Comparison of ENCODE assay signal across 12 cellular contexts in the genomic region with DNA sequence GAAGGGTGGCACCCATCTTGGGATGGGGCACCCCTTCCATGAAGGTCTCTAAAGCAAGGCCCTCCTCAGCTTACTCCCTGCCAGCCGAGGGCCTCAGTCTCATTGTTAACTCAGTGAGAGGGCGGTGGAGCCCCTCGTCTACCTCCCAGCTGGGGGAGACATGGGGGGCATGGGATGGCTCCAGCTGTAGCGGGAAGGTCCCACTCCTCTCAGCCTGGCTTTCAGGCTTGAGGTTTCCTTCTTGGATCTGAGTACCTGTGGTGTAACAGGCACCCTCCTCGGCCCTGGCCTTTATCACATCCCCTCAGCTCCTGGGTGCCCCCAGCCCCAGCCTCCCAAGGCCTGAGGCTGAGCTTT. TPM values are rescaled to one million over a fixed set of nuclear protein-coding genes. Genes with fewer than 3 reads are reported as not detected.
DNase-seq lines count a peak whose midpoint lies in the region; FAIRE-seq and TF ChIP-seq lines count a peak whose summit lies in the region.
"Had no signal": no experiment of that assay in that cellular context is flagged by ENCODE, and none has a peak within 500 bp of the region (broad histone marks: within the 10 kb centered on the region; RNA-seq: fewer than 3 reads in every experiment).

No MANE protein-coding gene starts in this region.

- H3K27ac ChIP-seq in ACC112 (ENCODE audit: low read depth, low read length) (no peak overlapping the region), mesenchymal stem cell (ENCODE audit: low read length, poor library complexity, severe bottlenecking) (no peak overlapping the region)

- no peaks in the 10 kb centered on the region for H3K9me3 ChIP-seq in mesenchymal stem cell (ENCODE audit: control insufficient read depth, low read length)

- H4K91ac ChIP-seq in mesenchymal stem cell (ENCODE audit: low read length) = no peak overlapping the region

- peaks cover 17% of the 10 kb centered on the region for H3K4me1 Mint-ChIP-seq in activated T-helper 2 cell treated with anti-CD3 and anti-CD28 coated beads, Interferon-gamma antibody, Interleukin-2, Interleukin-4, amounts not matched to agents 10 μg/mL and 5 μg/mL and 100 μg/mL, durations not matched to agents 14 hours and 24 hours and 36 hours (ENCODE audit: low read depth)

- no peak overlapping the region for H3K23ac ChIP-seq in mesenchymal stem cell (ENCODE audit: low read length in 2 of 2)

- H3K79me2 ChIP-seq in ACC112 (ENCODE audit: control insufficient read depth, insufficient read depth, low read length, unreplicated experiment) = peaks cover 18% of the 10 kb centered on the region

- H3K9me3 Mint-ChIP-seq in activated T-helper 2 cell treated with anti-CD3 and anti-CD28 coated beads, Interferon-gamma antibody, Interleukin-2, Interleukin-4, amounts not matched to agents 10 μg/mL and 5 μg/mL and 100 μg/mL, durations not matched to agents 14 hours and 24 hours and 36 hours = peaks cover 13% of the 10 kb centered on the region

- H3K4me1 ChIP-seq in ACC112 (ENCODE audit: control insufficient read depth, insufficient read depth, low read length, unreplicated experiment) (peaks cover 13% of the 10 kb centered on the region), mesenchymal stem cell (ENCODE audit: control insufficient read depth, insufficient read depth, low read depth, low read length) (peaks cover 28% of the 10 kb centered on the region)

- intact Hi-C loops in activated T-helper 2 cell treated with anti-CD3 and anti-CD28 coated beads, Interferon-gamma antibody, Interleukin-2, Interleukin-4, amounts not matched to agents 10 μg/mL and 5 μg/mL and 100 μg/mL, durations not matched to agents 14 hours and 24 hours and 36 hours (cut with micrococcal nuclease) = no loop called here

- H3K18ac ChIP-seq in mesenchymal stem cell (ENCODE audit: low read depth in 1 of 2, low read length in 2 of 2) = peak overlapping the region in 1 of 2 experiments; percentile 37

- H3K14ac ChIP-seq in mesenchymal stem cell (ENCODE audit: low read length in 2 of 2) = peak overlapping the region in 1 of 2 experiments; percentile 49

- TF ChIP-seq CTCF in HFF-Myc (IDR thresholded peaks at IDR 0.05; ENCODE audit: low read depth, low read length, missing control alignments) = no peak

- no peak overlapping the region for H3K27ac Mint-ChIP-seq in activated T-helper 2 cell treated with anti-CD3 and anti-CD28 coated beads, Interferon-gamma antibody, Interleukin-2, Interleukin-4, amounts not matched to agents 10 μg/mL and 5 μg/mL and 100 μg/mL, durations not matched to agents 14 hours and 24 hours and 36 hours

- H3K4ac ChIP-seq in mesenchymal stem cell (ENCODE audit: low read depth in 1 of 2, low read length in 2 of 2) = no peak overlapping the region

- H3K36me3 ChIP-seq in ACC112 (ENCODE audit: insufficient read depth, low read length) (no peaks in the 10 kb centered on the region), mesenchymal stem cell (ENCODE audit: control insufficient read depth in 1 of 2, insufficient read depth in 2 of 2, low read depth in 1 of 2, low read length in 2 of 2) (peaks cover 24 to 28% of the 10 kb centered on the region in 2 experiments)

- H3K36me3 Mint-ChIP-seq in activated T-helper 2 cell treated with anti-CD3 and anti-CD28 coated beads, Interferon-gamma antibody, Interleukin-2, Interleukin-4, amounts not matched to agents 10 μg/mL and 5 μg/mL and 100 μg/mL, durations not matched to agents 14 hours and 24 hours and 36 hours (ENCODE audit: low read depth) = peaks cover 62% of the 10 kb centered on the region

- H3K4me3 Mint-ChIP-seq in activated T-helper 2 cell treated with anti-CD3 and anti-CD28 coated beads, Interferon-gamma antibody, Interleukin-2, Interleukin-4, amounts not matched to agents 10 μg/mL and 5 μg/mL and 100 μg/mL, durations not matched to agents 14 hours and 24 hours and 36 hours (ENCODE audit: low read depth) = peak overlapping the region; percentile 96

- H2BK12ac ChIP-seq in mesenchymal stem cell (ENCODE audit: low read length in 2 of 2) = no peak overlapping the region

- H3K27me3 ChIP-seq in ACC112 (ENCODE audit: insufficient read depth, low read length) (no peaks in the 10 kb centered on the region), mesenchymal stem cell (ENCODE audit: control insufficient read depth in 1 of 2, insufficient read depth in 1 of 2, low read length in 2 of 2) (no peaks in the 10 kb centered on the region)

- H2BK5ac ChIP-seq in mesenchymal stem cell (ENCODE audit: low read depth, low read length, poor library complexity, severe bottlenecking) = no peak overlapping the region

- peak overlapping the region; percentile 82 for H3K4me2 ChIP-seq in mesenchymal stem cell (ENCODE audit: low read length, poor library complexity, severe bottlenecking)

- WGBS in mesenchymal stem cell = 100% methylated on average over 5 of the region's 5 CpGs

- no peak overlapping the region for H2BK120ac ChIP-seq in mesenchymal stem cell (ENCODE audit: low read depth, low read length)

- H3K27me3 Mint-ChIP-seq in activated T-helper 2 cell treated with anti-CD3 and anti-CD28 coated beads, Interferon-gamma antibody, Interleukin-2, Interleukin-4, amounts not matched to agents 10 μg/mL and 5 μg/mL and 100 μg/mL, durations not matched to agents 14 hours and 24 hours and 36 hours (ENCODE audit: low read depth) = no peaks in the 10 kb centered on the region

- no peak overlapping the region for H2AFZ ChIP-seq in ACC112 (ENCODE audit: low read length, unreplicated experiment)
- no peak overlapping the region for H2AFZ ChIP-seq in mesenchymal stem cell (ENCODE audit: low read depth, low read length)

- no peak overlapping the region for H4K8ac ChIP-seq in mesenchymal stem cell (ENCODE audit: low read length)

- H2AK5ac ChIP-seq in mesenchymal stem cell (ENCODE audit: low read length, severe bottlenecking) = no peak overlapping the region

- DNase-seq in HFF-Myc (ENCODE audit: extremely low read depth, low read depth) (no peak), mesenchymal stem cell (no peak), frontal cortex (ENCODE audit: low spot score in 2 of 2) (no peak), dermis blood vessel endothelial cell (no peak), H4 (ENCODE audit: low spot score) (no peak), OCI-M2 (lab: John Stamatoyannopoulos, UW; ENCODE audit: unreplicated experiment) (no peak)
- no peak for DNase-seq in activated T-helper 2 cell treated with anti-CD3 and anti-CD28 coated beads, Interferon-gamma antibody, Interleukin-2, Interleukin-4, amounts not matched to agents 10 μg/mL and 5 μg/mL and 100 μg/mL, durations not matched to agents 14 hours and 24 hours and 36 hours (ENCODE audit: low spot score)
- DNase-seq: NCI-H774; stimulated activated naive CD4-positive, alpha-beta T cell treated with Interleukin-2 at 50 U/mL for 16 hours had no signal

- no peak overlapping the region for H2BK15ac ChIP-seq in mesenchymal stem cell (ENCODE audit: low read depth, poor library complexity, severe bottlenecking)

- H3K4me3 ChIP-seq in ACC112 (ENCODE audit: low read depth, low read length) (peak overlapping the region; percentile 88), HFF-Myc (replicated peaks; ENCODE audit: low read depth, low read length) (peak overlapping the region; percentile 76), mesenchymal stem cell (ENCODE audit: insufficient read depth in 1 of 2, low read depth in 1 of 2, low read length in 2 of 2) (peak overlapping the region in 1 of 2 experiments; percentile 87)

- H3K79me1 ChIP-seq in mesenchymal stem cell (replicated peaks; ENCODE audit: low read length, poor library complexity, severe bottlenecking) = peaks cover 16% of the 10 kb centered on the region

- no peak for FAIRE-seq in frontal cortex (lab: Jason Lieb, UNC)
- FAIRE-seq: D721Med, HTR-8/SVneo had no signal

- H3K9ac ChIP-seq in mesenchymal stem cell (ENCODE audit: low read length) = peak overlapping the region; percentile 94

RNA-seq across cellular contexts. Expression of gene MIF, which starts 2.0 kb away (rescaled TPM):
- total RNA-seq in activated T-helper 2 cell treated with anti-CD3 and anti-CD28 coated beads, Interferon-gamma antibody, Interleukin-2, Interleukin-4, amounts not matched to agents 10 μg/mL and 5 μg/mL and 100 μg/mL, durations not matched to agents 14 hours and 24 hours and 36 hours = 1,309 and 1,313 TPM in 2 replicates
- 908 TPM for polyA plus RNA-seq in mesenchymal stem cell (2013, experiment 1 of 2)
- 993 TPM for polyA plus RNA-seq in mesenchymal stem cell (2013, experiment 2 of 2)
- 128 TPM for total RNA-seq in frontal cortex
- total RNA-seq in dermis blood vessel endothelial cell = 153 and 274 TPM in 2 replicates
- total RNA-seq in H4 (2014; rRNA removed; shearing (Covaris generic)) = 311 and 336 TPM in 2 replicates

RNA-seq across cellular contexts. Expression of gene SLC2A11, which starts 38.5 kb away (rescaled TPM):
- total RNA-seq in activated T-helper 2 cell treated with anti-CD3 and anti-CD28 coated beads, Interferon-gamma antibody, Interleukin-2, Interleukin-4, amounts not matched to agents 10 μg/mL and 5 μg/mL and 100 μg/mL, durations not matched to agents 14 hours and 24 hours and 36 hours = 9.4 and 9.6 TPM in 2 replicates
- polyA plus RNA-seq in mesenchymal stem cell (2013, experiment 1 of 2) = 15.5 TPM
- 15.6 TPM for polyA plus RNA-seq in mesenchymal stem cell (2013, experiment 2 of 2)
- total RNA-seq in frontal cortex = 11.4 TPM
- total RNA-seq in dermis blood vessel endothelial cell = 4.7 and 6.0 TPM in 2 replicates
- total RNA-seq in H4 (2014; rRNA removed; shearing (Covaris generic)) = 3.2 and 4.6 TPM in 2 replicates

RNA-seq across cellular contexts. Expression of gene DERL3, which starts 57.3 kb away (rescaled TPM):
- 10.3 TPM in 2 replicates for total RNA-seq in activated T-helper 2 cell treated with anti-CD3 and anti-CD28 coated beads, Interferon-gamma antibody, Interleukin-2, Interleukin-4, amounts not matched to agents 10 μg/mL and 5 μg/mL and 100 μg/mL, durations not matched to agents 14 hours and 24 hours and 36 hours
- polyA plus RNA-seq in mesenchymal stem cell (2013, experiment 1 of 2) = 0.61 TPM
- polyA plus RNA-seq in mesenchymal stem cell (2013, experiment 2 of 2) = 0.52 TPM
- total RNA-seq in frontal cortex = 0.82 TPM
- total RNA-seq in dermis blood vessel endothelial cell = 0.68 and 1.3 TPM in 2 replicates
- 0.43 and 1.6 TPM in 2 replicates for total RNA-seq in H4 (2014; rRNA removed; shearing (Covaris generic))
